ENCODE assay signal across 16 cellular contexts in genomic region chr1:201286445-201286844, GRCh38. TPM values are rescaled to one million over a fixed set of nuclear protein-coding genes. Genes with fewer than 3 reads are reported as not detected.
"Had no signal": no experiment of that assay in that cellular context is flagged by ENCODE, and none has a peak within 500 bp of the region (broad histone marks: within the 10 kb centered on the region; RNA-seq: fewer than 3 reads in every experiment).

No MANE protein-coding gene starts in this region.

- ATAC-seq: effector memory CD8-positive, alpha-beta T cell; right lobe of liver; T-helper 17 cell had no signal

- H3K4me3 ChIP-seq: ascending aorta, right lobe of liver, stomach, thoracic aorta had no signal

- FAIRE-seq: urothelium cell line had no signal

- DNase-seq: activated CD4-positive, alpha-beta T cell treated with anti-CD3 and anti-CD28 coated beads for 4 hours; activated naive CD4-positive, alpha-beta T cell; dermis blood vessel endothelial cell; effector memory CD8-positive, alpha-beta T cell; hippocampal formation; kidney glomerular epithelial cell; nephron progenitor cell; right lobe of liver; stimulated activated CD4-positive, alpha-beta T cell treated with anti-CD3 and anti-CD28 coated beads, Interleukin-12 subunit alpha, Interleukin-12 subunit beta, amount 100 ng/mL, for 4 hours; stimulated activated CD4-positive, alpha-beta T cell treated with anti-CD3 and anti-CD28 coated beads, Interleukin-2, amount 100 ng/mL, for 24 hours; stomach; T-helper 17 cell had no signal

- H3K36me3 ChIP-seq: ascending aorta, right lobe of liver, stomach, thoracic aorta had no signal

- H3K4me1 ChIP-seq: ascending aorta, right lobe of liver had no signal

- H3K9me3 ChIP-seq: ascending aorta, right lobe of liver, stomach, thoracic aorta had no signal

- H3K27ac ChIP-seq: ascending aorta, right lobe of liver, stomach, thoracic aorta had no signal

RNA-seq across cellular contexts. Expression of gene PKP1, which starts 3.1 kb away (rescaled TPM):
- total RNA-seq: activated T-helper 1 cell treated with anti-CD3 and anti-CD28 coated beads, Interleukin-12 subunit alpha, Interleukin-12 subunit beta, Interleukin-2, Interleukin-4 antibody, amounts not matched to agents 30 ng/mL and 10 ng/mL and 1 ng/mL, durations not matched to agents 14 hours and 24 hours and 36 hours; ascending aorta; right lobe of liver; T-helper 17 cell had no signal
